19 cellular contexts compared by ENCODE assay signal in the genomic region with DNA sequence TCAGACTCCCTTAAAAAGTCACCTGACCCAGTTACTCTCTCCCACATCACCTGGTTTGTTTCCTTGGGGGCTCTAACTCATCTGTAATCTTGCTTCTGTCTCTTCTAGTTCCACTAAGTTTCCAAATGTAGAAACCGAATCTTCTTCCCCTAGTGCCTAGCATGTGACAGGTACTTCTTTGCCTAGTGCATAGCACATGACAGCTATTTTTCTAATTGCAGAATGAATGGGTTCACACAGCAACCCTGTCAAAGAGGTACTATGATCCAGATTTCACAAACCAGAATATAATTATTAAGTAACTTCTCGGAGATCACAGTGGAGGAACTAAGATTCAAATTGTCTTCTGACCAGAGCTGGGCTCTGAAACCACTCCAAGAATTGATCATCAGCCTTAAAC. TPM values are rescaled to one million over a fixed set of nuclear protein-coding genes. Genes with fewer than 3 reads are reported as not detected.
DNase-seq lines count a peak whose midpoint lies in the region; ATAC-seq and TF ChIP-seq lines count a peak whose summit lies in the region.
"Had no signal": no experiment of that assay in that cellular context is flagged by ENCODE, and none has a peak within 500 bp of the region (broad histone marks: within the 10 kb centered on the region; RNA-seq: fewer than 3 reads in every experiment).

No MANE protein-coding gene starts in this region.

- no peak overlapping the region for H3K27ac ChIP-seq in lower lobe of right lung
- peak overlapping the region in 3 of 4 donors; percentile 62 to 85 (median 75) for H3K27ac ChIP-seq in gastrocnemius medialis
- H3K27ac ChIP-seq: 22Rv1; A549; BLaER1 treated with 17β-estradiol and CSF1 and Interleukin-3, amounts not matched to agents 10 nM and 100 nM; C4-2B had no signal

- H3K4me3 ChIP-seq in lower lobe of right lung (no peak overlapping the region), gastrocnemius medialis (no peak overlapping the region)
- H3K4me3 ChIP-seq: A549; BLaER1 treated with 17β-estradiol and CSF1 and Interleukin-3, amounts not matched to agents 10 nM and 100 nM had no signal

- DNase-seq in CD1c-positive myeloid dendritic cell (ENCODE audit: extremely low spot score) (peak; percentile 41), SK-MEL-5 (ENCODE audit: low read depth, low spot score) (peak; percentile 90), lower lobe of right lung (no peak), gastrocnemius medialis (no peak), cerebellar cortex (ENCODE audit: low spot score) (no peak), NCI-H1694 (lab: John Stamatoyannopoulos, UW) (no peak), DMS 273 (lab: John Stamatoyannopoulos, UW; ENCODE audit: unreplicated experiment) (no peak)
- DNase-seq in activated CD4-positive, alpha-beta T cell treated with anti-CD3 and anti-CD28 coated beads, Interleukin-2, amount 50 U/mL, for 48 hours, result no peak
- DNase-seq: AML-193; CD4-positive, alpha-beta memory T cell; CD4-positive, CD25-positive, alpha-beta regulatory T cell; CD8-positive, alpha-beta memory T cell; COR-L47; DMS79 treated with DMSO at 0.1 percent for 48 hours; GF-D8 had no signal

- H3K27me3 ChIP-seq in lower lobe of right lung (ENCODE audit: low read depth), result no peaks in the 10 kb centered on the region
- H3K27me3 ChIP-seq in gastrocnemius medialis, result no peaks in the 10 kb centered on the region
- H3K27me3 ChIP-seq: BLaER1 treated with 17β-estradiol and CSF1 and Interleukin-3, amounts not matched to agents 10 nM and 100 nM had no signal

- in situ Hi-C loops in SK-MEL-5 (cut with HindIII; ENCODE audit: low pct_unique_long_range_greater_than_20kb, low sequenced_read_pairs) (no loop called here), gastrocnemius medialis (cut with MboI; ENCODE audit: low sequenced_read_pairs in 4 of 4) (loop anchor here in 1 of 4 donors (25.0 kb wide), 1 partner anchor 645 kb away; the partner anchor contains the start of genes BTD and HACL1)

- no peak for TF ChIP-seq CTCF in lower lobe of right lung (IDR thresholded peaks at IDR 0.05)
- TF ChIP-seq CTCF in gastrocnemius medialis (IDR thresholded peaks at IDR 0.05 in 4 of 5, conservative IDR thresholded peaks at IDR 0.05 in 1 of 5), result no peak

- intact Hi-C loops in lower lobe of right lung (cut with DNase I), result no loop called here
- intact Hi-C loops in gastrocnemius medialis (cut with DNase I; ENCODE audit: low total_unique reads), result no loop called here

- H3K4me1 ChIP-seq in lower lobe of right lung, result peaks cover 3% of the 10 kb centered on the region
- H3K4me1 ChIP-seq in gastrocnemius medialis, result peaks cover 49 to 51% of the 10 kb centered on the region in 2 donors
- H3K4me1 ChIP-seq: A549 had no signal

- peaks cover 41% of the 10 kb centered on the region for H3K36me3 ChIP-seq in lower lobe of right lung
- H3K36me3 ChIP-seq in gastrocnemius medialis, result peaks cover 0 to 13% of the 10 kb centered on the region in 2 donors

- ATAC-seq in lower lobe of right lung (peak; percentile 31 to 59), gastrocnemius medialis (peak in 1 of 2 donors; percentile 61)
- ATAC-seq: A549 had no signal

- no peaks in the 10 kb centered on the region for H3K9me3 ChIP-seq in lower lobe of right lung
- no peaks in the 10 kb centered on the region for H3K9me3 ChIP-seq in gastrocnemius medialis
- H3K9me3 ChIP-seq: A549; BLaER1 treated with 17β-estradiol and CSF1 and Interleukin-3, amounts not matched to agents 10 nM and 100 nM had no signal

- no peak for TF ChIP-seq POLR2A in gastrocnemius medialis (IDR thresholded peaks at IDR 0.05)

RNA-seq across cellular contexts. Expression of gene DPH3, which starts 7.4 kb away (rescaled TPM):
- 29.3 and 29.8 TPM in 2 replicates for total RNA-seq in SK-MEL-5 (2014; rRNA removed; shearing (Covaris generic))
- polyA plus RNA-seq in SK-MEL-5 (2015; cell fraction: cytosol; rRNA removed), result 22.5 and 24.3 TPM in 2 replicates
- polyA plus RNA-seq in SK-MEL-5 (2015; cell fraction: nucleus; rRNA removed), result 13.3 and 14.9 TPM in 2 replicates
- total RNA-seq in lower lobe of right lung (29.0 TPM), gastrocnemius medialis (10 to 100 TPM; 40.3 to 66.6 (median 44.2) TPM)

RNA-seq across cellular contexts. Expression of gene OXNAD1, which starts 7.7 kb away (rescaled TPM):
- 36.1 and 39.1 TPM in 2 replicates for total RNA-seq in SK-MEL-5 (2014; rRNA removed; shearing (Covaris generic))
- polyA plus RNA-seq in SK-MEL-5 (2015; cell fraction: cytosol; rRNA removed), result 19.4 and 23.7 TPM in 2 replicates
- 16.2 and 31.1 TPM in 2 replicates for polyA plus RNA-seq in SK-MEL-5 (2015; cell fraction: nucleus; rRNA removed)
- total RNA-seq in lower lobe of right lung (13.1 TPM), gastrocnemius medialis (10 to 100 TPM; 12.3 to 28.6 (median 17.1) TPM)

Comparison
In these comparisons a context has a peak if more than half of its experiments do, and no peak if none do; other contexts are left out.
1. DNase-seq: peak in CD1c-positive myeloid dendritic cell (single experiment) and SK-MEL-5 (single experiment); none in lower lobe of right lung (single experiment), gastrocnemius medialis (0 of 2), cerebellar cortex (single experiment), NCI-H1694 (single experiment), activated CD4-positive, alpha-beta T cell treated with anti-CD3 and anti-CD28 coated beads, Interleukin-2, amount 50 U/mL, for 48 hours (0 of 2) and DMS 273 (single experiment).